1 cellular context compared by ENCODE assay signal in the genomic region with DNA sequence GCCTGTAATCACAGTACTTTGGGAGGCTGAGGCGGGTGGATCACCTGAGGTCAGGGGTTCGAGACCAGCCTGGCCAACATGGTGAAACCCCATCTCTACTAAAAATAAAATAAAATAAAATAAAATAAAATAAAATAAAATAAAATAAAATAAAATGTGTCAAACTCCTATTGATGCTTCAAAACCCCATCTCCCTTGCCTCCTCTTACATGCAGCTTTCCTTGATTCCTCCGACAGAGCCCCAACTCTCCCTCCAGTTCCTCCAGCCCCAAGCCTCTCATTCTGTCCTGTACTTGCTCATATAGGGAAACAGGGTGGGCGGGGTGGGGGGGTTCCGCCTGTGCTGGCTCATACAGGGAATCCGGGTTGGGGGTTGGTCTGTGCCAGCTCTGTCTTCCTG.
A peak's percentile ranks its signal among the peaks of the same experiment; 100 is the strongest.
TF ChIP-seq lines count a peak whose summit lies in the region.

No MANE protein-coding gene starts in this region.

TF ChIP-seq in A549, 52 proteins besides CTCF, POLR2A, EP300 and RAD21:
- peak; percentile 41 for TF ChIP-seq ZFP36 (IDR thresholded peaks at IDR 0.05; ENCODE audit: borderline replicate concordance, partially characterized antibody)
